Comparison of ENCODE assay signal across 18 cellular contexts in genomic region chr2:202657876-202658275, GRCh38.
"Had no signal": no experiment of that assay in that cellular context is flagged by ENCODE, and none has a peak within 500 bp of the region (broad histone marks: within the 10 kb centered on the region; RNA-seq: fewer than 3 reads in every experiment).

No MANE protein-coding gene starts in this region.

- H3K27ac ChIP-seq: neutrophil, tibial nerve, vagina had no signal

- ATAC-seq: left lobe of liver; natural killer cell; stimulated activated naive B cell treated with anti-CD40 and anti-IgM and Interleukin-4, amounts not matched to agents 10 μg/mL and 1 μg/mL and 100 μg/mL, for 72 hours; WTC11 had no signal

- DNase-seq: central memory CD4-positive, alpha-beta T cell; effector CD8-positive, alpha-beta T cell; foreskin fibroblast; hippocampal formation; mammary epithelial cell; natural killer cell; SK-N-SH; stimulated activated CD4-positive, alpha-beta T cell treated with anti-CD3 and anti-CD28 coated beads, Interleukin-12 subunit alpha, Interleukin-12 subunit beta, amount 100 ng/mL, for 4 hours; stimulated activated CD4-positive, alpha-beta T cell treated with anti-CD3 and anti-CD28 coated beads, Interleukin-2, amount 100 ng/mL, for 24 hours; stimulated activated naive B cell treated with anti-CD40 and anti-IgM and Interleukin-4, amounts not matched to agents 10 μg/mL and 1 μg/mL and 100 μg/mL, for 72 hours; substantia nigra; T-helper 1 cell had no signal

- H3K9me3 Mint-ChIP-seq: natural killer cell; stimulated activated naive B cell treated with anti-CD40 and anti-IgM and Interleukin-4, amounts not matched to agents 10 μg/mL and 1 μg/mL and 100 μg/mL, for 72 hours; WTC11 had no signal

- H3K36me3 Mint-ChIP-seq: natural killer cell, WTC11 had no signal

- H3K27me3 Mint-ChIP-seq: brain; stimulated activated naive B cell treated with anti-CD40 and anti-IgM and Interleukin-4, amounts not matched to agents 10 μg/mL and 1 μg/mL and 100 μg/mL, for 72 hours had no signal

- H3K4me3 Mint-ChIP-seq: brain; natural killer cell; stimulated activated naive B cell treated with anti-CD40 and anti-IgM and Interleukin-4, amounts not matched to agents 10 μg/mL and 1 μg/mL and 100 μg/mL, for 72 hours; WTC11 had no signal

- H3K9me3 ChIP-seq: neutrophil, SK-N-SH, tibial nerve, vagina had no signal

- H3K27me3 ChIP-seq: neutrophil, tibial nerve, vagina had no signal

- H3K27ac Mint-ChIP-seq: natural killer cell; stimulated activated naive B cell treated with anti-CD40 and anti-IgM and Interleukin-4, amounts not matched to agents 10 μg/mL and 1 μg/mL and 100 μg/mL, for 72 hours; WTC11 had no signal
